ENCODE assay signal across 20 cellular contexts in genomic region chr10:45627412-45628048, GRCh38.
"Had no signal": no experiment of that assay in that cellular context is flagged by ENCODE, and none has a peak within 500 bp of the region (broad histone marks: within the 10 kb centered on the region; RNA-seq: fewer than 3 reads in every experiment).

No MANE protein-coding gene starts in this region.

- ATAC-seq: effector memory CD8-positive, alpha-beta T cell; WTC11 had no signal

- H3K79me2 ChIP-seq: parathyroid adenoma had no signal

- DNase-seq: activated CD4-positive, alpha-beta memory T cell treated with anti-CD3 and anti-CD28 coated beads, Interleukin-2, amount 10 ng/mL, durations not matched to agents 7 days and 5 days; activated CD4-positive, alpha-beta T cell treated with anti-CD3 and anti-CD28 coated beads for 4 hours; activated naive CD4-positive, alpha-beta T cell treated with anti-CD3 and anti-CD28 coated beads, Interleukin-2, amount 50 U/mL, for 16 hours; activated T-cell treated with anti-CD3 and anti-CD28 coated beads, Interleukin-2, amount 50 U/mL, for 24 hours; dermis blood vessel endothelial cell; effector memory CD8-positive, alpha-beta T cell; hypothalamus; kidney glomerular epithelial cell; nephron progenitor cell; small intestine; stimulated activated CD4-positive, alpha-beta T cell treated with anti-CD3 and anti-CD28 coated beads, Interleukin-4, amount 100 ng/mL, for 24 hours; stimulated activated naive CD4-positive, alpha-beta T cell; T-helper 2 cell had no signal

- H3K27ac ChIP-seq: epithelial cell of prostate, parathyroid adenoma, SJSA1, suprapubic skin had no signal

- H3K9me3 ChIP-seq: SJSA1, suprapubic skin had no signal

- H3K36me3 ChIP-seq: SJSA1 had no signal

- H3K4me3 ChIP-seq: lung, SJSA1, suprapubic skin had no signal

- H3K27me3 ChIP-seq: SJSA1, suprapubic skin had no signal

- H3K4me1 ChIP-seq: parathyroid adenoma, SJSA1, suprapubic skin had no signal

- FAIRE-seq: small intestine, TTC549 had no signal

- H2AFZ ChIP-seq: parathyroid adenoma had no signal

- H3K9ac ChIP-seq: parathyroid adenoma had no signal
